ENCODE assay signal across 17 cellular contexts in the genomic region with DNA sequence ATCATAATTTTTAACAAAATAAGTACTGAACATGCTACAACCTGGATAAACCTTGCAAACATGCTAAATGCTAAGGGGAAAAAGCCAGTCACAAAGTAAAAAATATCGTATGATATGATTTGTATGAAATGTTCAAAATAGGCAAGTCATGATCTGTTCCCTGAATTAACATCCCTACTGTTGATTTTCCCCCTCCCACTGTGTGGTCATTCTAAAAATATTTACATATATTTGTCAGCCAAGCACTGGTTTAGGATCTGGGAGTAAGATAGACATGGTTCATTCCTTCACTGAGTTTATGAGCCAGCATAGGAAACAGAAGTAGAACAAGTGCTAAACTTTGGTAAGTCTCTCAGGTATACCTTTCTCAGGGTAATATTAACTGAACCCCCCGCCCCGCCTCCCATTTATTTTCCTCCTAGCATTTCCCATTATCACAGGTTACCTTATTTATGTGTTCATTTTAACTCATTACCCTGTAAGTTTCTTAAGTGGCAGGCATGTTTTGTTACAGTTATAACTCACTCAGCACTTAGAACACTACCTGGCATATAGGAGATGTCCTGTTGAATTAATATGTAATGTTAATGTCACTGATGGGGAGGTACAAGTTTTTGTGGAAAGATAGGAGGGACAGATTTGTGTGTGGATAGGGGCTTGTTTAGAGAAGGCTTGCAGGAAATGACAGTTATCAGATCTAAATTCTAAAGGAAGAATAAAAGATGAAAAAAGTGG. TPM values are rescaled to one million over a fixed set of nuclear protein-coding genes. Genes with fewer than 3 reads are reported as not detected.
DNase-seq lines count a peak whose midpoint lies in the region; ATAC-seq, FAIRE-seq and TF ChIP-seq lines count a peak whose summit lies in the region.
"Had no signal": no experiment of that assay in that cellular context is flagged by ENCODE, and none has a peak within 500 bp of the region (broad histone marks: within the 10 kb centered on the region; RNA-seq: fewer than 3 reads in every experiment).

No MANE protein-coding gene starts in this region.

- ATAC-seq in GM12878 = no peak
- ATAC-seq: gastrocnemius medialis had no signal

- H2BK120ac ChIP-seq in mesenchymal stem cell (ENCODE audit: low read depth, low read length) = no peak overlapping the region

- BruUV-seq in GM12878 (replicated peaks; lab: Mats Ljungman, UMichigan) = TSS peak; percentile 53

- no peak overlapping the region for H3K18ac ChIP-seq in mesenchymal stem cell (ENCODE audit: low read depth in 1 of 2, low read length in 2 of 2)

- H2BK15ac ChIP-seq in mesenchymal stem cell (ENCODE audit: low read depth, poor library complexity, severe bottlenecking) = no peak overlapping the region

- no peak for TF ChIP-seq RAD21 in GM12878 (IDR thresholded peaks at IDR 0.05; ENCODE audit: insufficient read depth, low read depth, low read length)

- TF ChIP-seq POLR2A in GM12878 (IDR thresholded peaks at IDR 0.05; ENCODE audit: low read depth, low read length) = no peak

- in situ Hi-C loops in GM12878 (cut with MboI) = no loop called here

- H3K79me2 ChIP-seq in GM12878 (ENCODE audit: control insufficient read depth, insufficient read depth, low read length) = peaks cover 41% of the 10 kb centered on the region

- no peaks in the 10 kb centered on the region for H3K27me3 ChIP-seq in GM12878 (replicated peaks in 1 of 2; ENCODE audit: control insufficient read depth in 2 of 2, insufficient read depth in 2 of 2, low read length in 1 of 2)
- H3K27me3 ChIP-seq in mesenchymal stem cell (ENCODE audit: control insufficient read depth in 1 of 2, insufficient read depth in 1 of 2, low read length in 2 of 2) = no peaks in the 10 kb centered on the region
- no peaks in the 10 kb centered on the region for H3K27me3 ChIP-seq in MG63
- H3K27me3 ChIP-seq: dorsolateral prefrontal cortex, gastrocnemius medialis had no signal

- H3K4me3 ChIP-seq in GM12878 = no peak overlapping the region
- H3K4me3 ChIP-seq in mesenchymal stem cell (ENCODE audit: insufficient read depth in 1 of 2, low read depth in 1 of 2, low read length in 2 of 2) = no peak overlapping the region
- no peak overlapping the region for H3K4me3 ChIP-seq in MG63
- H3K4me3 ChIP-seq: dorsolateral prefrontal cortex, gastrocnemius medialis, skin epidermis had no signal

- intact Hi-C loops in GM12878 (cut with micrococcal nuclease; ENCODE audit: unreplicated experiment) = no loop called here

- POLR2A ChIA-PET in GM12878 (lab: Charles Lee) = interaction anchor here (1.0 kb wide), 1 partner anchor 8 kb away, joined by 9 read pairs; no protein-coding TSS in a partner anchor

- H2BK5ac ChIP-seq in mesenchymal stem cell (ENCODE audit: low read depth, low read length, poor library complexity, severe bottlenecking) = no peak overlapping the region

- CTCF ChIA-PET in GM12878 (lab: Yijun Ruan, JAX) = interaction anchor here (0.8 to 1.0 kb wide), 2 partner anchors 17 kb away, joined by 3 to 4 read pairs; no protein-coding TSS in a partner anchor

- no peak overlapping the region for H4K91ac ChIP-seq in mesenchymal stem cell (ENCODE audit: low read length)

- H3K23ac ChIP-seq in mesenchymal stem cell (ENCODE audit: low read length in 2 of 2) = no peak overlapping the region

- peaks cover 7% of the 10 kb centered on the region for H3K79me1 ChIP-seq in mesenchymal stem cell (replicated peaks; ENCODE audit: low read length, poor library complexity, severe bottlenecking)

- H3K9ac ChIP-seq in GM12878 (ENCODE audit: control insufficient read depth, insufficient read depth, low read length) = no peak overlapping the region
- H3K9ac ChIP-seq in mesenchymal stem cell (ENCODE audit: low read length) = peak overlapping the region; percentile 32

- peak; percentile 44 for DNase-seq in ELR (ENCODE audit: low read depth)
- peak; percentile 15 for DNase-seq in LHCN-M2 (ENCODE audit: low read depth)
- DNase-seq in GM12878 (ENCODE audit: low read depth, low spot score) = no peak
- peak; percentile 16 for DNase-seq in mesenchymal stem cell
- no peak for DNase-seq in DMS153 (lab: John Stamatoyannopoulos, UW)
- DNase-seq in putamen (ENCODE audit: low spot score) = no peak
- DNase-seq in NCI-H1694 (lab: John Stamatoyannopoulos, UW) = no peak
- no peak for DNase-seq in MG63
- DNase-seq: activated B cell treated with CpG ODN at 0.5 μM for 24 hours; activated T-cell treated with anti-CD3 and anti-CD28 coated beads for 4 hours; CD8-positive, alpha-beta memory T cell; dorsolateral prefrontal cortex; gastrocnemius medialis; immature natural killer cell; NCI-H2029 treated with DMSO at 0.1 percent for 48 hours; SW 1271 had no signal

- TF ChIP-seq CTCF in GM12878 (IDR thresholded peaks at IDR 0.05 in 2 of 3, conservative IDR thresholded peaks at IDR 0.05 in 1 of 3; ENCODE audit: control insufficient read depth in 2 of 3, extremely low read depth in 1 of 3, insufficient read depth in 1 of 3, low read depth in 3 of 3, low read length in 3 of 3) = no peak

- RAD21 ChIA-PET in GM12878 (lab: Charles Lee; ENCODE audit: unreplicated experiment) = no interaction called here

- WGBS in GM12878 (ENCODE audit: insufficient coverage, insufficient replicate concordance, low lambda C conversion rate, missing lambda C conversion rate) = 69% methylated on average over 3 of the region's 3 CpGs
- WGBS in mesenchymal stem cell = 100% methylated on average over 1 of the region's 3 CpGs

- H2AK5ac ChIP-seq in mesenchymal stem cell (ENCODE audit: low read length, severe bottlenecking) = no peak overlapping the region

- SMC1A ChIA-PET in GM12878 (lab: Charles Lee; ENCODE audit: uncharacterized antibody, unreplicated experiment) = interaction anchor here (0.7 to 4.4 kb wide), 4 partner anchors 8 to 41 kb away, joined by 3 to 26 read pairs (median 6); partner anchors contain the start of genes LRRC41 and UQCRH

- no peak overlapping the region for H3K4ac ChIP-seq in mesenchymal stem cell (ENCODE audit: low read depth in 1 of 2, low read length in 2 of 2)

- TF ChIP-seq EP300 in GM12878 (IDR thresholded peaks at IDR 0.05; ENCODE audit: borderline replicate concordance in 1 of 2, control insufficient read depth in 1 of 2, low read depth in 2 of 2, low read length in 2 of 2) = no peak

- no peak overlapping the region for H4K8ac ChIP-seq in mesenchymal stem cell (ENCODE audit: low read length)

- no peaks in the 10 kb centered on the region; the same call in 2 of the 3 replicates for H3K9me3 ChIP-seq in GM12878 (replicated peaks; ENCODE audit: control insufficient read depth, insufficient read depth, low read length)
- no peaks in the 10 kb centered on the region for H3K9me3 ChIP-seq in mesenchymal stem cell (ENCODE audit: control insufficient read depth, low read length)
- H3K9me3 ChIP-seq in MG63 = no peaks in the 10 kb centered on the region
- H3K9me3 ChIP-seq: gastrocnemius medialis had no signal

- H3K4me2 ChIP-seq in GM12878 (ENCODE audit: control insufficient read depth, insufficient read depth) = no peak overlapping the region
- H3K4me2 ChIP-seq in mesenchymal stem cell (ENCODE audit: low read length, poor library complexity, severe bottlenecking) = no peak overlapping the region

- no peak overlapping the region for H3K14ac ChIP-seq in mesenchymal stem cell (ENCODE audit: low read length in 2 of 2)

- no peaks in the 10 kb centered on the region for H4K20me1 ChIP-seq in GM12878 (ENCODE audit: control insufficient read depth, insufficient read depth)

- no peak for FAIRE-seq in GM12878 (lab: Jason Lieb, UNC)

- H2BK12ac ChIP-seq in mesenchymal stem cell (ENCODE audit: low read length in 2 of 2) = no peak overlapping the region

- H2AFZ ChIP-seq in GM12878 (ENCODE audit: control insufficient read depth, low read depth, low read length) = no peak overlapping the region
- no peak overlapping the region for H2AFZ ChIP-seq in mesenchymal stem cell (ENCODE audit: low read depth, low read length)

- no peak overlapping the region for H3K27ac ChIP-seq in GM12878 (ENCODE audit: control insufficient read depth, insufficient read depth)
- H3K27ac ChIP-seq in mesenchymal stem cell (ENCODE audit: low read length, poor library complexity, severe bottlenecking) = peak overlapping the region; percentile 2
- H3K27ac ChIP-seq: dorsolateral prefrontal cortex, gastrocnemius medialis, skin epidermis had no signal

- H3K36me3 ChIP-seq in GM12878 (ENCODE audit: control insufficient read depth in 2 of 2, insufficient read depth in 2 of 2, low read length in 1 of 2) (peaks cover 1 to 18% of the 10 kb centered on the region in 2 experiments), mesenchymal stem cell (ENCODE audit: control insufficient read depth in 1 of 2, insufficient read depth in 2 of 2, low read depth in 1 of 2, low read length in 2 of 2) (peaks cover 41 to 60% of the 10 kb centered on the region in 2 experiments), MG63 (peaks cover 62% of the 10 kb centered on the region)

- H3K4me1 ChIP-seq in GM12878 (ENCODE audit: control insufficient read depth, insufficient read depth, low read length) (no peaks in the 10 kb centered on the region), mesenchymal stem cell (ENCODE audit: control insufficient read depth, insufficient read depth, low read depth, low read length) (peaks cover 3% of the 10 kb centered on the region)
- H3K4me1 ChIP-seq: gastrocnemius medialis had no signal

RNA-seq across cellular contexts. Expression of gene UQCRH, which starts 12.3 kb away (rescaled TPM):
- total RNA-seq in LHCN-M2 (2014; rRNA removed) (428 and 432 TPM in 2 replicates), GM12878 (2014; rRNA removed) (522 and 625 TPM in 2 replicates), GM12878 (2014; rRNA removed; fragmentation: Illumina TruSeq; extraction: Trizol) (582 and 603 TPM in 2 replicates), GM12878 (2021) (363 and 392 TPM in 2 replicates)
- 647 TPM for polyA plus RNA-seq in LHCN-M2 (2012)
- 169 and 182 TPM in 2 replicates for total RNA-seq in GM12878 (2013; cell fraction: nucleolus; rRNA removed)
- 2,257 TPM for polyA plus RNA-seq in GM12878 (2011; ENCODE audit: low read depth)
- polyA plus RNA-seq in GM12878 (2011; rRNA removed) (1,782 and 2,485 TPM in 2 replicates), GM12878 (2014; fragmentation: Illumina TruSeq; extraction: Trizol) (612 and 665 TPM in 2 replicates), GM12878 (2014; fragmentation: Nextera tagmentation; extraction: Ambion mirVana) (1,000 to 10,000 TPM; 1,451 to 1,539 TPM), GM12878 (2014; rRNA removed) (516 and 647 TPM in 2 replicates), GM12878 (2016; fragmentation: Nextera tagmentation; extraction: Ambion mirVana) (100 to 1,000 TPM; 574 to 652 TPM)
- polyA plus RNA-seq in GM12878 (2011; cell fraction: cytosol; rRNA removed) = 682 and 1,244 TPM in 2 replicates
- 369 and 418 TPM in 2 replicates for polyA plus RNA-seq in GM12878 (2011; cell fraction: nucleus; rRNA removed)
- 583 and 710 TPM in 2 replicates for polyA plus RNA-seq in GM12878 (2012)
- 164 and 195 TPM in 2 replicates for polyA minus RNA-seq in GM12878 (2011; rRNA and poly(A)+ RNA removed)
- 98.8 and 102 TPM in 2 replicates for polyA minus RNA-seq in GM12878 (2011; cell fraction: cytosol; rRNA and poly(A)+ RNA removed)
- polyA minus RNA-seq in GM12878 (2011; cell fraction: nucleus; rRNA and poly(A)+ RNA removed) = 46.1 and 63.4 TPM in 2 replicates
- 399 TPM for polyA plus RNA-seq in mesenchymal stem cell (2013, experiment 1 of 2)
- polyA plus RNA-seq in mesenchymal stem cell (2013, experiment 2 of 2) = 420 TPM
- total RNA-seq in MG63 (2014; rRNA removed; shearing (Covaris generic); ENCODE audit: low replicate concordance) = 768 and 982 TPM in 2 replicates

RNA-seq across cellular contexts. Expression of gene LRRC41, which starts 12.4 kb away (rescaled TPM):
- total RNA-seq in LHCN-M2 (2014; rRNA removed) (106 and 107 TPM in 2 replicates), GM12878 (2014; rRNA removed) (62.7 and 65.7 TPM in 2 replicates), GM12878 (2014; rRNA removed; fragmentation: Illumina TruSeq; extraction: Trizol) (35.1 and 36.3 TPM in 2 replicates), GM12878 (2021) (56.7 and 57.7 TPM in 2 replicates)
- 59.3 TPM for polyA plus RNA-seq in LHCN-M2 (2012)
- total RNA-seq in GM12878 (2013; cell fraction: nucleolus; rRNA removed) = 65.4 and 65.5 TPM in 2 replicates
- polyA plus RNA-seq in GM12878 (2011; ENCODE audit: low read depth) = 25.2 TPM
- polyA plus RNA-seq in GM12878 (2011; rRNA removed) (25.3 and 43.3 TPM in 2 replicates), GM12878 (2014; fragmentation: Illumina TruSeq; extraction: Trizol) (18.5 and 40.1 TPM in 2 replicates), GM12878 (2014; fragmentation: Nextera tagmentation; extraction: Ambion mirVana) (10 to 100 TPM; 12.0 to 12.6 TPM), GM12878 (2014; rRNA removed) (53.8 and 55.6 TPM in 2 replicates), GM12878 (2016; fragmentation: Nextera tagmentation; extraction: Ambion mirVana) (10 to 100 TPM; 67.3 to 79.9 TPM)
- polyA plus RNA-seq in GM12878 (2011; cell fraction: cytosol; rRNA removed) = 50.6 and 56.7 TPM in 2 replicates
- polyA plus RNA-seq in GM12878 (2011; cell fraction: nucleus; rRNA removed) = 62.8 and 70.9 TPM in 2 replicates
- 42.1 and 42.9 TPM in 2 replicates for polyA plus RNA-seq in GM12878 (2012)
- polyA minus RNA-seq in GM12878 (2011; rRNA and poly(A)+ RNA removed) = 40.8 and 80.5 TPM in 2 replicates
- 29.5 TPM in 2 replicates for polyA minus RNA-seq in GM12878 (2011; cell fraction: cytosol; rRNA and poly(A)+ RNA removed)
- 21.6 and 34.4 TPM in 2 replicates for polyA minus RNA-seq in GM12878 (2011; cell fraction: nucleus; rRNA and poly(A)+ RNA removed)
- 55.2 TPM for polyA plus RNA-seq in mesenchymal stem cell (2013, experiment 1 of 2)
- polyA plus RNA-seq in mesenchymal stem cell (2013, experiment 2 of 2) = 53.6 TPM
- total RNA-seq in MG63 (2014; rRNA removed; shearing (Covaris generic); ENCODE audit: low replicate concordance) = 70.5 and 101 TPM in 2 replicates

RNA-seq across cellular contexts. Expression of gene NSUN4, which starts 24.8 kb away (rescaled TPM):
- 13.0 and 14.3 TPM in 2 replicates for total RNA-seq in LHCN-M2 (2014; rRNA removed)
- polyA plus RNA-seq in LHCN-M2 (2012) = 10.4 TPM
- total RNA-seq in GM12878 (2013; cell fraction: nucleolus; rRNA removed) = 114 and 121 TPM in 2 replicates
- total RNA-seq in GM12878 (2014; rRNA removed) = 27.7 and 31.0 TPM in 2 replicates
- total RNA-seq in GM12878 (2014; rRNA removed; fragmentation: Illumina TruSeq; extraction: Trizol) = 24.9 and 25.3 TPM in 2 replicates
- total RNA-seq in GM12878 (2021) = 31.4 and 31.8 TPM in 2 replicates
- 22.0 TPM for polyA plus RNA-seq in GM12878 (2011; ENCODE audit: low read depth)
- polyA plus RNA-seq in GM12878 (2011; rRNA removed) = 62.7 and 80.2 TPM in 2 replicates
- 88.7 and 90.7 TPM in 2 replicates for polyA plus RNA-seq in GM12878 (2011; cell fraction: cytosol; rRNA removed)
- 59.9 and 67.7 TPM in 2 replicates for polyA plus RNA-seq in GM12878 (2011; cell fraction: nucleus; rRNA removed)
- polyA plus RNA-seq in GM12878 (2012) = 20.9 and 28.7 TPM in 2 replicates
- polyA plus RNA-seq in GM12878 (2014; fragmentation: Illumina TruSeq; extraction: Trizol) = 24.4 and 31.1 TPM in 2 replicates
- 10 to 100 TPM; 22.1 to 26.6 TPM for polyA plus RNA-seq in GM12878 (2014; fragmentation: Nextera tagmentation; extraction: Ambion mirVana)
- polyA plus RNA-seq in GM12878 (2014; rRNA removed) = 30.1 and 36.0 TPM in 2 replicates
- polyA plus RNA-seq in GM12878 (2016; fragmentation: Nextera tagmentation; extraction: Ambion mirVana) = 10 to 100 TPM; 25.4 to 29.2 TPM
- 170 and 217 TPM in 2 replicates for polyA minus RNA-seq in GM12878 (2011; rRNA and poly(A)+ RNA removed)
- polyA minus RNA-seq in GM12878 (2011; cell fraction: cytosol; rRNA and poly(A)+ RNA removed) = 23.7 and 23.9 TPM in 2 replicates
- polyA minus RNA-seq in GM12878 (2011; cell fraction: nucleus; rRNA and poly(A)+ RNA removed) = 38.7 and 43.4 TPM in 2 replicates
- polyA plus RNA-seq in mesenchymal stem cell (2013, experiment 1 of 2) = 12.0 TPM
- 13.8 TPM for polyA plus RNA-seq in mesenchymal stem cell (2013, experiment 2 of 2)
- total RNA-seq in MG63 (2014; rRNA removed; shearing (Covaris generic); ENCODE audit: low replicate concordance) = 7.7 and 16.7 TPM in 2 replicates

Comparison
In these comparisons a context has a peak if more than half of its experiments do, and no peak if none do; other contexts are left out.
1. DNase-seq: peak in ELR (single experiment), LHCN-M2 (single experiment) and mesenchymal stem cell (single experiment); none in GM12878 (single experiment), DMS153 (single experiment), putamen (single experiment), NCI-H1694 (single experiment) and MG63 (single experiment).